13 cellular contexts compared by ENCODE assay signal in the genomic region with DNA sequence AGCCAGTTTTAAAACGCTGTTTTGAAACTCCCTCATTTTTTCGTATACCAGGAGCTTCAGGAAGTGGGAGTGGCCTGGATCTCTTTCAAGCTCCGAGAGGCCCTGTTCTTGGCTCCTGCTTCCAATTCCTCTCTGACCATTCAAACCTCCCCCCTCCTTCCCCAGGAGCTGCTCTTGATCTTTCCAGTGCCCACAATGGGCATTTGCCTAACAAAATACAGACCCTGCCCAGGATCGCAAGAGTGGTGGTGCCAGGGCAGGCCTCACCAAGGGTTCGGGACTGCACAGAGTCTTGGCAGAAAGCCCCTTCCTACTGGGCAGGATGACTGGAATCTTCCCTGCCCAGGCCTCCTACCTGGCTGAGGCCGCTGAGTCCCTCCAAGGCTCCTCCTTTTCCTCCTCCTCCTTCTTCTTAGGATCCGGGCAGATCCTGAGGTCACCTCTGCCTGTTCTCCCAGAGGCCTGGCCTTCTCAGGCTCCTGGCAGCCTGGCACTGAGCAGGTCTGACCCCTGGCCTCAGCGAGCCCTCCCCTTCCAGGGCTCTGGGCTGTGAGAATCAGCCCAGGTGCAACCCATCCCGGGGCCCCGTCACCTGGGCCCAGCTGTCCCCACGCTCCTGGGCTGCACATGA. TPM values are rescaled to one million over a fixed set of nuclear protein-coding genes. Genes with fewer than 3 reads are reported as not detected.
DNase-seq lines count a peak whose midpoint lies in the region; ATAC-seq, FAIRE-seq and TF ChIP-seq lines count a peak whose summit lies in the region.
"Had no signal": no experiment of that assay in that cellular context is flagged by ENCODE, and none has a peak within 500 bp of the region (broad histone marks: within the 10 kb centered on the region; RNA-seq: fewer than 3 reads in every experiment).

No MANE protein-coding gene starts in this region.

- TF ChIP-seq EP300 in HepG2 (IDR thresholded peaks at IDR 0.05; ENCODE audit: low read depth in 2 of 2, low read length in 2 of 2) (no peak), HepG2 (CRISPR knock-in tag; IDR thresholded peaks at IDR 0.05; ENCODE audit: borderline replicate concordance) (no peak)

- H3K79me2 ChIP-seq in HepG2 (ENCODE audit: insufficient read depth, low read length): no peaks in the 10 kb centered on the region

- no peak overlapping the region for H3K4me2 ChIP-seq in HepG2 (ENCODE audit: low read depth, low read length)

- H3K9me3 ChIP-seq in liver (ENCODE audit: control insufficient read depth in 4 of 4, low read length in 3 of 4): peaks cover 0 to 1% (median 0%) of the 10 kb centered on the region in 4 donors
- no peaks in the 10 kb centered on the region for H3K9me3 ChIP-seq in HepG2 (ENCODE audit: low read length)
- H3K9me3 ChIP-seq in breast epithelium: peaks cover 0 to 4% of the 10 kb centered on the region in 2 donors
- peaks cover 0 to 5% of the 10 kb centered on the region in 2 donors for H3K9me3 ChIP-seq in left lung
- no peaks in the 10 kb centered on the region for H3K9me3 ChIP-seq in T-helper 17 cell (ENCODE audit: control insufficient read depth, low read length, poor library complexity, severe bottlenecking)
- H3K9me3 ChIP-seq: Peyer's patch had no signal

- ATAC-seq in HepG2 (no peak; the same call in 2 of the 3 replicates), left lung (peak; percentile 97), T-helper 17 cell (no peak)
- ATAC-seq: activated T-helper 17 cell treated with anti-CD3 and anti-CD28 coated beads, Interleukin-2, amount 50 U/mL, for 72 hours had no signal

- H3K27ac ChIP-seq in liver (ENCODE audit: low read depth in 1 of 2, low read length in 2 of 2) (no peak overlapping the region), HepG2 (ENCODE audit: extremely low read length, insufficient read depth, low read length) (no peak overlapping the region), breast epithelium (peak overlapping the region; percentile 7 to 60), left lung (peak overlapping the region in 1 of 2 donors; percentile 23)
- H3K27ac ChIP-seq: Peyer's patch had no signal

- TF ChIP-seq POLR2A in HepG2 (IDR thresholded peaks at IDR 0.05; ENCODE audit: insufficient read depth in 1 of 2, low read depth in 2 of 2, low read length in 2 of 2) (no peak), breast epithelium (IDR thresholded peaks at IDR 0.05) (no peak)

- POLR2A ChIA-PET in HepG2 (lab: Yijun Ruan, JAX): no interaction called here

- FAIRE-seq in HepG2 (lab: Jason Lieb, UNC): no peak

- H3K4me3 ChIP-seq in liver (ENCODE audit: low read depth in 1 of 3, low read length in 3 of 3): no peak overlapping the region
- no peak overlapping the region for H3K4me3 ChIP-seq in HepG2 (replicated peaks in 1 of 3; ENCODE audit: insufficient read depth in 1 of 3, low read depth in 2 of 3, low read length in 3 of 3)
- H3K4me3 ChIP-seq in breast epithelium: peak overlapping the region in 1 of 3 donors; percentile 16
- H3K4me3 ChIP-seq in left lung: no peak overlapping the region
- H3K4me3 ChIP-seq: Peyer's patch had no signal

- WGBS in liver: 48% methylated on average over 11 of the region's 11 CpGs
- 16% methylated on average over 6 of the region's 11 CpGs for WGBS in HepG2 (ENCODE audit: low lambda C conversion rate)

- TF ChIP-seq CTCF in liver (IDR thresholded peaks at IDR 0.05; ENCODE audit: low read depth, low read length, missing input control) (no peak), HepG2 (CRISPR knock-in tag; IDR thresholded peaks at IDR 0.05) (no peak), breast epithelium (IDR thresholded peaks at IDR 0.05) (no peak), left lung (IDR thresholded peaks at IDR 0.05) (no peak)

- H3K4me1 ChIP-seq in liver (ENCODE audit: control insufficient read depth in 4 of 4, insufficient read depth in 4 of 4, low read length in 3 of 4) (peaks cover 7 to 11% (median 8%) of the 10 kb centered on the region in 4 donors), HepG2 (ENCODE audit: insufficient read depth, low read length) (no peaks in the 10 kb centered on the region), breast epithelium (no peaks in the 10 kb centered on the region), left lung (peaks cover 0 to 8% of the 10 kb centered on the region in 2 donors)
- H3K4me1 ChIP-seq: Peyer's patch had no signal

- no peaks in the 10 kb centered on the region for H3K4me1 Mint-ChIP-seq in T-helper 17 cell
- H3K4me1 Mint-ChIP-seq: activated T-helper 17 cell treated with anti-CD3 and anti-CD28 coated beads, Interleukin-2, amount 50 U/mL, for 72 hours had no signal

- no peaks in the 10 kb centered on the region for H3K27me3 ChIP-seq in liver (ENCODE audit: control insufficient read depth in 4 of 4, insufficient read depth in 4 of 4, low read length in 3 of 4)
- H3K27me3 ChIP-seq in HepG2 (ENCODE audit: control insufficient read depth in 1 of 2, insufficient read depth in 2 of 2, low read length in 2 of 2): no peaks in the 10 kb centered on the region
- no peaks in the 10 kb centered on the region for H3K27me3 ChIP-seq in breast epithelium
- H3K27me3 ChIP-seq in left lung: no peaks in the 10 kb centered on the region
- H3K27me3 ChIP-seq: Peyer's patch had no signal

- H3K36me3 ChIP-seq in liver (ENCODE audit: control insufficient read depth in 4 of 4, insufficient read depth in 3 of 4, low read depth in 1 of 4, low read length in 3 of 4): no peaks in the 10 kb centered on the region
- H3K36me3 ChIP-seq in HepG2 (replicated peaks in 1 of 2; ENCODE audit: control insufficient read depth in 1 of 2, insufficient read depth in 2 of 2, low read length in 2 of 2): no peaks in the 10 kb centered on the region
- H3K36me3 ChIP-seq in breast epithelium: no peaks in the 10 kb centered on the region
- H3K36me3 ChIP-seq in left lung: no peaks in the 10 kb centered on the region
- H3K36me3 ChIP-seq: Peyer's patch had no signal

- H3K36me3 Mint-ChIP-seq in T-helper 17 cell (ENCODE audit: low read depth): no peaks in the 10 kb centered on the region

- no peak overlapping the region for H3K27ac Mint-ChIP-seq in T-helper 17 cell
- H3K27ac Mint-ChIP-seq: activated T-helper 17 cell treated with anti-CD3 and anti-CD28 coated beads, Interleukin-2, amount 50 U/mL, for 72 hours; CD4-positive, alpha-beta T cell had no signal

- no peaks in the 10 kb centered on the region for H3K27me3 Mint-ChIP-seq in T-helper 17 cell
- H3K27me3 Mint-ChIP-seq: activated T-helper 17 cell treated with anti-CD3 and anti-CD28 coated beads, Interleukin-2, amount 50 U/mL, for 72 hours had no signal

- in situ Hi-C loops in HepG2 (cut with HindIII; ENCODE audit: extremely low pct_ligation_motif_present, low pct_unique_long_range_greater_than_20kb): no loop called here

- H3K9ac ChIP-seq in liver (ENCODE audit: low read depth in 1 of 2, low read length in 2 of 2): no peak overlapping the region
- H3K9ac ChIP-seq in HepG2 (ENCODE audit: insufficient read depth, low read depth, low read length): no peak overlapping the region

- H4K20me1 ChIP-seq in HepG2 (ENCODE audit: insufficient read depth, low read length): no peaks in the 10 kb centered on the region

- BruUV-seq in HepG2 (replicated peaks; lab: Mats Ljungman, UMichigan): no TSS peak

- CTCF ChIA-PET in HepG2 (lab: Yijun Ruan, JAX; ENCODE audit: low intra/inter-chr PET ratio, low total read pairs): no interaction called here

- no peak overlapping the region for H2AFZ ChIP-seq in HepG2 (ENCODE audit: low read length)

- DNase-seq in HepG2 (ENCODE audit: low spot score): no peak
- peak in 1 of 2 donors; percentile 76 for DNase-seq in breast epithelium (ENCODE audit: low spot score in 2 of 2)
- peak in 1 of 2 donors; percentile 64 for DNase-seq in left lung
- no peak for DNase-seq in SK-N-DZ (ENCODE audit: low spot score)
- DNase-seq in stimulated activated CD4-positive, alpha-beta T cell treated with anti-CD3 and anti-CD28 coated beads, Interleukin-15, amount 100 ng/mL, for 24 hours: no peak
- no peak for DNase-seq in NCI-H146 treated with DMSO at 0.1 percent for 48 hours (lab: John Stamatoyannopoulos, UW; ENCODE audit: unreplicated experiment)
- DNase-seq in T-helper 17 cell: no peak
- DNase-seq: CD4-positive, alpha-beta T cell; Peyer's patch; stimulated activated CD4-positive, alpha-beta T cell treated with anti-CD3 and anti-CD28 coated beads, Interleukin-2, amount 100 ng/mL, for 24 hours had no signal

- intact Hi-C loops in HepG2 (cut with micrococcal nuclease; ENCODE audit: unreplicated experiment) (no loop called here), breast epithelium (cut with DNase I; ENCODE audit: low total_unique reads) (no loop called here), left lung (cut with DNase I) (no loop called here)

- peak; percentile 31 to 50 for TF ChIP-seq RAD21 in liver (IDR thresholded peaks at IDR 0.05)
- TF ChIP-seq RAD21 in HepG2 (CRISPR knock-in tag; IDR thresholded peaks at IDR 0.05): no peak

- H3K4me3 Mint-ChIP-seq in T-helper 17 cell: no peak overlapping the region
- H3K4me3 Mint-ChIP-seq: activated T-helper 17 cell treated with anti-CD3 and anti-CD28 coated beads, Interleukin-2, amount 50 U/mL, for 72 hours; CD4-positive, alpha-beta T cell had no signal

RNA-seq across cellular contexts. Expression of a gene that starts 46.9 kb away (rescaled TPM):
- under 1 TPM; under 0.01 to 0.08 TPM for total RNA-seq in liver
- under 1 TPM in 1 of 2 donors, not detected in 1; 0.01 TPM for polyA plus RNA-seq in liver
- not detected in 2 replicates for total RNA-seq in HepG2 (2016; rRNA removed; fragmentation: Illumina TruSeq; extraction: Trizol)
- not detected in 2 replicates for total RNA-seq in HepG2 (2016; cell fraction: cytosol; rRNA removed; fragmentation: Illumina TruSeq; extraction: Trizol; ENCODE audit: low read depth)
- total RNA-seq in HepG2 (2016; cell fraction: insoluble cytoplasmic fraction; rRNA removed; fragmentation: Illumina TruSeq; extraction: Trizol): not detected in 2 replicates
- total RNA-seq in HepG2 (2016; cell fraction: membrane; rRNA removed; fragmentation: Illumina TruSeq; extraction: Trizol): not detected in 2 replicates
- total RNA-seq in HepG2 (2016; cell fraction: nucleus; rRNA removed; fragmentation: Illumina TruSeq; extraction: Trizol): not detected in 2 replicates
- polyA plus RNA-seq in HepG2 (2011; rRNA removed): not detected in 2 replicates
- polyA plus RNA-seq in HepG2 (2011; cell fraction: cytosol; rRNA removed): not detected in 2 replicates
- not detected in 2 replicates for polyA plus RNA-seq in HepG2 (2011; cell fraction: nucleus; rRNA removed)
- polyA plus RNA-seq in HepG2 (2012): not detected in 2 replicates
- polyA plus RNA-seq in HepG2 (2016; cell fraction: cytosol; fragmentation: Illumina TruSeq; extraction: Trizol; ENCODE audit: low read depth): not detected in 2 replicates
- polyA plus RNA-seq in HepG2 (2016; cell fraction: insoluble cytoplasmic fraction; fragmentation: Illumina TruSeq; extraction: Trizol; ENCODE audit: low read depth): not detected in 2 replicates
- polyA plus RNA-seq in HepG2 (2016; cell fraction: membrane; fragmentation: Illumina TruSeq; extraction: Trizol; ENCODE audit: low read depth): not detected in 2 replicates
- polyA plus RNA-seq in HepG2 (2016; cell fraction: nucleus; fragmentation: Illumina TruSeq; extraction: Trizol; ENCODE audit: insufficient read depth, low read depth): not detected in 2 replicates
- not detected in 2 replicates for polyA minus RNA-seq in HepG2 (2011; rRNA and poly(A)+ RNA removed; ENCODE audit: low replicate concordance)
- polyA minus RNA-seq in HepG2 (2011; cell fraction: cytosol; rRNA and poly(A)+ RNA removed): not detected in 2 replicates
- not detected in 2 replicates for polyA minus RNA-seq in HepG2 (2011; cell fraction: nucleus; rRNA and poly(A)+ RNA removed)
- under 1 TPM in 2 of 3 donors, not detected in 1; under 0.01 to 0.16 TPM for total RNA-seq in breast epithelium
- 1 to 10 TPM; 1.8 to 2.4 TPM for total RNA-seq in left lung
- polyA plus RNA-seq in SK-N-DZ (2014; cell fraction: cytosol; rRNA removed): not detected in 2 replicates
- polyA plus RNA-seq in SK-N-DZ (2014; cell fraction: nucleus; rRNA removed): not detected in 2 replicates
- not detected for total RNA-seq in T-helper 17 cell
- total RNA-seq: CD4-positive, alpha-beta T cell; glomerular endothelial cell had no signal

Comparison
In these comparisons a context has a peak if more than half of its experiments do, and no peak if none do; other contexts are left out.
1. H3K27ac ChIP-seq: peak in breast epithelium (2 of 2); none in liver (0 of 2) and HepG2 (single experiment).